ENCODE assay signal across 1 cellular context in genomic region chr6:53436904-53437303, GRCh38.
TF ChIP-seq lines count a peak whose summit lies in the region.

No MANE protein-coding gene starts in this region.

TF ChIP-seq in endothelial cell of umbilical vein, 7 proteins besides CTCF, POLR2A, EP300 and RAD21:
- TF ChIP-seq EZH2 (IDR thresholded peaks at IDR 0.05; ENCODE audit: borderline replicate concordance, low read depth, low read length, severe bottlenecking) (no peak), JUN (IDR thresholded peaks at IDR 0.05; ENCODE audit: borderline replicate concordance, insufficient read depth, insufficient read length, low read depth) (no peak), MAX (IDR thresholded peaks at IDR 0.05; ENCODE audit: insufficient read depth, insufficient read length) (no peak), GATA2 (IDR thresholded peaks at IDR 0.05; ENCODE audit: insufficient read depth, insufficient read length, low read depth, low read length) (no peak), FOS (IDR thresholded peaks at IDR 0.05; ENCODE audit: borderline replicate concordance, insufficient read depth, low read length) (no peak), MYC (IDR thresholded peaks at IDR 0.05; ENCODE audit: low read depth, low read length) (no peak), POLR2AphosphoS5 (IDR thresholded peaks at IDR 0.05; ENCODE audit: insufficient read depth, low read depth, low read length) (no peak)
